Comparison of ENCODE assay signal across 22 cellular contexts in the genomic region with DNA sequence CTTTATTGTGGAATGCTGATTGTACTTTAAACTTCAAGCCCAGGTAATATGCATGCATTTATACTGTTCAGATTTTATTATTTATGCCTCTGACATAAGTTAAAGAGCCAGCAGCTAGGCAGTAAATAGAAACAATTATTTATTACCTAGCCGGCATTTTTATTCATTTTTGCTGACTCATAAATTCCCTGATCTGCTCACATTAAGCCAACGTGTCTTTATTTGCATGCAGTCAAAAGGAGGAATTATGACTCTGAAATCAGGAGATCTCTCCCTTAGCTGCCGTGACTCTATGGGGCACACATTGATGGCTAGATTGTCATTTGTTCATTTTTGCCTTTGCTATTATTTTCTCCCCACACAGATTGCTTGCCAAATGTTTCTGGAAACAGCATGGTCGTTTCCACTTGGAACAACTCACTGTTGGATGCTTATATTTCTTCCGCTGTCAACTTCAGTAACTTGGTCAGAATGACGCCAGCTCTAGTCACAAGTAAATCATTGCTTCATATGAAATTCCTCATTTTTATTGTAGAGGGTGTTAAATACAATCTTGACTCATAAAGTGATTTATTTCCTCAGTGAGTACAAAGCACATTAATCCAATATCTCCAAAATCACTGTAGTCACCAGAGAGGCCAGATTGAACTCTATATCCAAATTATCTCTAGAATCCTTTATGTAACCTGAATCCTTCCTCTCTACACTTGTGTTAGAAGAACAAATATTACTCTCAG. TPM values are rescaled to one million over a fixed set of nuclear protein-coding genes. Genes with fewer than 3 reads are reported as not detected.
DNase-seq lines count a peak whose midpoint lies in the region; ATAC-seq lines count a peak whose summit lies in the region.
"Had no signal": no experiment of that assay in that cellular context is flagged by ENCODE, and none has a peak within 500 bp of the region (broad histone marks: within the 10 kb centered on the region; RNA-seq: fewer than 3 reads in every experiment).

No MANE protein-coding gene starts in this region.

- H3K4me3 Mint-ChIP-seq in activated CD4-positive, alpha-beta T cell treated with anti-CD3 and anti-CD28 coated beads for 36 hours = no peak overlapping the region
- peak overlapping the region in 1 of 5 donors; percentile 48 for H3K4me3 Mint-ChIP-seq in immature natural killer cell
- H3K4me3 Mint-ChIP-seq: activated CD4-positive, alpha-beta memory T cell treated with anti-CD3 and anti-CD28 coated beads, Interleukin-2, amount 10 ng/mL, durations not matched to agents 7 days and 5 days; activated naive CD4-positive, alpha-beta T cell treated with anti-CD3 and anti-CD28 coated beads for 36 hours; GM23338; WTC11 had no signal

- no peak overlapping the region for H3K27ac Mint-ChIP-seq in activated CD4-positive, alpha-beta T cell treated with anti-CD3 and anti-CD28 coated beads for 36 hours
- H3K27ac Mint-ChIP-seq in immature natural killer cell = peak overlapping the region in 3 of 6 donors; percentile 26 to 45 (median 32)
- H3K27ac Mint-ChIP-seq: activated CD4-positive, alpha-beta memory T cell treated with anti-CD3 and anti-CD28 coated beads, Interleukin-2, amount 10 ng/mL, durations not matched to agents 7 days and 5 days; activated T-cell treated with anti-CD3 and anti-CD28 coated beads, Interleukin-2, amount 50 U/mL, for 24 hours; GM23338; WTC11 had no signal

- no peak for ATAC-seq in GM21447 (IDR thresholded peaks at IDR 0.05; ENCODE audit: unreplicated experiment)
- ATAC-seq in GM21526 (IDR thresholded peaks at IDR 0.05; ENCODE audit: low FRiP score, unreplicated experiment) = no peak
- no peak for ATAC-seq in activated CD4-positive, alpha-beta T cell treated with anti-CD3 and anti-CD28 coated beads for 36 hours
- ATAC-seq: GM23338, WTC11 had no signal

- DNase-seq in A172 (ENCODE audit: low spot score) = peak; percentile 19
- DNase-seq in G401 (ENCODE audit: low spot score) = peak; percentile 47
- DNase-seq in RKO (ENCODE audit: low spot score) = peak; percentile 67
- DNase-seq in kidney tubule cell (ENCODE audit: low spot score) = peak; percentile 12
- no peak for DNase-seq in activated CD4-positive, alpha-beta T cell treated with anti-CD3 and anti-CD28 coated beads for 36 hours
- DNase-seq in immature natural killer cell = no peak
- DNase-seq: activated CD4-positive, alpha-beta memory T cell treated with anti-CD3 and anti-CD28 coated beads, Interleukin-2, amount 10 ng/mL, durations not matched to agents 7 days and 5 days; activated naive CD4-positive, alpha-beta T cell treated with anti-CD3 and anti-CD28 coated beads for 36 hours; activated T-cell treated with anti-CD3 and anti-CD28 coated beads, Interleukin-2, amount 50 U/mL, for 24 hours; COR-L47; EL; foreskin fibroblast; hypothalamus; kidney; mesendoderm; SJCRH30; stimulated activated CD4-positive, alpha-beta T cell treated with anti-CD3 and anti-CD28 coated beads, Interleukin-4, amount 100 ng/mL, for 4 hours; T-helper 2 cell had no signal

- peaks cover 26% of the 10 kb centered on the region for H3K4me1 Mint-ChIP-seq in activated CD4-positive, alpha-beta T cell treated with anti-CD3 and anti-CD28 coated beads for 36 hours
- peaks cover 24 to 30% of the 10 kb centered on the region in 2 donors for H3K4me1 Mint-ChIP-seq in immature natural killer cell
- H3K4me1 Mint-ChIP-seq: GM23338, WTC11 had no signal

- no peaks in the 10 kb centered on the region for H3K27me3 Mint-ChIP-seq in activated CD4-positive, alpha-beta T cell treated with anti-CD3 and anti-CD28 coated beads for 36 hours
- peaks cover 0 to 2% (median 0%) of the 10 kb centered on the region in 3 donors for H3K27me3 Mint-ChIP-seq in immature natural killer cell (ENCODE audit: low read depth in 3 of 3)
- H3K27me3 Mint-ChIP-seq: activated CD4-positive, alpha-beta memory T cell treated with anti-CD3 and anti-CD28 coated beads, Interleukin-2, amount 10 ng/mL, durations not matched to agents 7 days and 5 days; activated T-cell treated with anti-CD3 and anti-CD28 coated beads, Interleukin-2, amount 50 U/mL, for 24 hours had no signal

- CTCF ChIA-PET in activated CD4-positive, alpha-beta T cell treated with anti-CD3 and anti-CD28 coated beads for 36 hours (lab: Charles Lee) = interaction anchor here (0.7 kb wide), 1 partner anchor 111 kb away, joined by 3 read pairs; no protein-coding TSS in a partner anchor

- no peaks in the 10 kb centered on the region for H3K36me3 Mint-ChIP-seq in activated CD4-positive, alpha-beta T cell treated with anti-CD3 and anti-CD28 coated beads for 36 hours (ENCODE audit: low read depth)
- peaks cover 0 to 4% (median 0%) of the 10 kb centered on the region in 3 donors for H3K36me3 Mint-ChIP-seq in immature natural killer cell
- H3K36me3 Mint-ChIP-seq: WTC11 had no signal

- in situ Hi-C loops in G401 (cut with HindIII; ENCODE audit: low sequenced_read_pairs) = no loop called here

- POLR2A ChIA-PET in activated CD4-positive, alpha-beta T cell treated with anti-CD3 and anti-CD28 coated beads for 36 hours (lab: Charles Lee) = interaction anchor here (0.9 kb wide), 1 partner anchor 64 kb away, joined by 3 read pairs; no protein-coding TSS in a partner anchor

- intact Hi-C loops in activated CD4-positive, alpha-beta T cell treated with anti-CD3 and anti-CD28 coated beads for 36 hours (cut with DNase I, micrococcal nuclease) = loop anchor here (2.0 to 5.0 kb wide), 3 partner anchors 15 to 321 kb away; no protein-coding TSS in a partner anchor

- H3K9me3 Mint-ChIP-seq in activated CD4-positive, alpha-beta T cell treated with anti-CD3 and anti-CD28 coated beads for 36 hours (ENCODE audit: low read depth) = no peaks in the 10 kb centered on the region
- H3K9me3 Mint-ChIP-seq in immature natural killer cell = no peaks in the 10 kb centered on the region
- H3K9me3 Mint-ChIP-seq: activated CD4-positive, alpha-beta memory T cell treated with anti-CD3 and anti-CD28 coated beads, Interleukin-2, amount 10 ng/mL, durations not matched to agents 7 days and 5 days; activated naive CD4-positive, alpha-beta T cell treated with anti-CD3 and anti-CD28 coated beads for 36 hours; activated T-cell treated with anti-CD3 and anti-CD28 coated beads, Interleukin-2, amount 50 U/mL, for 24 hours; GM23338; WTC11 had no signal

RNA-seq across cellular contexts. Expression of a gene that starts 15.9 kb away (rescaled TPM):
- total RNA-seq in A172 (2014; rRNA removed; shearing (Covaris generic)) = 18.2 and 20.9 TPM in 2 replicates
- total RNA-seq in G401 (2014; rRNA removed; shearing (Covaris generic)) = 7.4 and 21.9 TPM in 2 replicates
- 10 to 100 TPM; 20.9 to 23.4 TPM for total RNA-seq in activated CD4-positive, alpha-beta T cell treated with anti-CD3 and anti-CD28 coated beads for 36 hours
- 10 to 100 TPM; 11.6 to 17.9 (median 14.3) TPM for polyA plus RNA-seq in immature natural killer cell

Comparison
In these comparisons a context has a peak if more than half of its experiments do, and no peak if none do; other contexts are left out.
1. DNase-seq: peak in A172 (single experiment), G401 (single experiment), RKO (single experiment) and kidney tubule cell (single experiment); none in activated CD4-positive, alpha-beta T cell treated with anti-CD3 and anti-CD28 coated beads for 36 hours (single experiment) and immature natural killer cell (0 of 3).